ENCODE assay signal across 19 cellular contexts in the genomic region with DNA sequence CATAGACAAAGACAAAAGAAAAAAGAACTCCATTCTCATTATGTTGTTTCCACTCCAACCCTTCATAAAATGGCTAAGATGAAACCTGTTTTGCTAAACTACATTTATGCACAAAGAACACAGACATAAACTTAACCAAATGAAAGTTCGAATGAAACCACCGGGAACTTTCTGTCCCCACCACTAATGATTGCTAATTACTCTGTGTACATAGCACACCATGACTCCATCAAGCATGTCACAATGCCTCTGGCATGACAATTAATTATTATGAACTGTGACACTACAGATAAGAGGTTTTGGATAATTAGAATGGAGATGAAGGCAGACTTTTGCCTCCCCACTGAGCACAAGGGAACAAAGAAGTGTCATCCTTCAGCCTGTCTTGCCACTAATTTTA. TPM values are rescaled to one million over a fixed set of nuclear protein-coding genes. Genes with fewer than 3 reads are reported as not detected.
"Had no signal": no experiment of that assay in that cellular context is flagged by ENCODE, and none has a peak within 500 bp of the region (broad histone marks: within the 10 kb centered on the region; RNA-seq: fewer than 3 reads in every experiment).

No MANE protein-coding gene starts in this region.

- H3K36me3 ChIP-seq: gastrocnemius medialis, heart right ventricle, upper lobe of right lung had no signal

- DNase-seq: activated CD4-positive, alpha-beta T cell treated with anti-CD3 and anti-CD28 coated beads, Interleukin-2, amount 10 ng/mL, durations not matched to agents 24 days and 14 days; activated CD4-positive, CD25-positive, alpha-beta regulatory T cell; activated CD8-positive, alpha-beta memory T cell treated with anti-CD3 and anti-CD28 coated beads, Interleukin-2, amount 50 U/mL, for 48 hours; activated CD8-positive, alpha-beta T cell treated with anti-CD3 and anti-CD28 coated beads, Interleukin-2, amount 10 ng/mL, durations not matched to agents 7 days and 5 days; activated gamma-delta T cell; activated T-cell treated with anti-CD3 and anti-CD28 coated beads, Interleukin-2, amount 50 U/mL, for 72 hours; caudate nucleus; cortex of kidney; effector CD4-positive, alpha-beta T cell; gastrocnemius medialis; heart right ventricle; occipital lobe; right cardiac atrium; stimulated activated naive CD8-positive, alpha-beta T cell treated with anti-CD3 and anti-CD28 coated beads, Interleukin-15, amount 100 ng/mL, for 72 hours; testis; upper lobe of right lung had no signal

- H3K4me1 ChIP-seq: gastrocnemius medialis, upper lobe of right lung had no signal

- H3K27ac ChIP-seq: gastrocnemius medialis, heart right ventricle, testis, upper lobe of right lung had no signal

- H3K9me3 ChIP-seq: gastrocnemius medialis, heart right ventricle, testis, upper lobe of right lung had no signal

- ATAC-seq: activated CD8-positive, alpha-beta T cell treated with anti-CD3 and anti-CD28 coated beads, Interleukin-2, amount 10 ng/mL, durations not matched to agents 7 days and 5 days; activated naive CD4-positive, alpha-beta T cell treated with anti-CD3 and anti-CD28 coated beads, Interleukin-2, amount 50 U/mL, for 72 hours; activated T-cell treated with anti-CD3 and anti-CD28 coated beads, Interleukin-2, amount 50 U/mL, for 72 hours; gastrocnemius medialis; heart right ventricle; right cardiac atrium; stimulated activated naive CD8-positive, alpha-beta T cell treated with anti-CD3 and anti-CD28 coated beads, Interleukin-15, amount 100 ng/mL, for 72 hours; upper lobe of right lung had no signal

- H3K4me3 ChIP-seq: gastrocnemius medialis, heart right ventricle, testis, upper lobe of right lung had no signal

- H3K27me3 ChIP-seq: gastrocnemius medialis, testis, upper lobe of right lung had no signal

RNA-seq across cellular contexts. Expression of a gene that starts 1.5 kb away (rescaled TPM):
- total RNA-seq: activated CD4-positive, alpha-beta T cell treated with anti-CD3 and anti-CD28 coated beads, Interleukin-2, amount 10 ng/mL, durations not matched to agents 24 days and 14 days; activated CD8-positive, alpha-beta T cell treated with anti-CD3 and anti-CD28 coated beads, Interleukin-2, amount 10 ng/mL, durations not matched to agents 7 days and 5 days; activated naive CD4-positive, alpha-beta T cell treated with anti-CD3 and anti-CD28 coated beads, Interleukin-2, amount 50 U/mL, for 72 hours; activated T-cell treated with anti-CD3 and anti-CD28 coated beads, Interleukin-2, amount 50 U/mL, for 72 hours; gastrocnemius medialis; heart right ventricle; mesenteric fat pad; occipital lobe; posterior vena cava; right cardiac atrium; upper lobe of right lung had no signal
- polyA plus RNA-seq: right cardiac atrium had no signal
